19 cellular contexts compared by ENCODE assay signal in the genomic region with DNA sequence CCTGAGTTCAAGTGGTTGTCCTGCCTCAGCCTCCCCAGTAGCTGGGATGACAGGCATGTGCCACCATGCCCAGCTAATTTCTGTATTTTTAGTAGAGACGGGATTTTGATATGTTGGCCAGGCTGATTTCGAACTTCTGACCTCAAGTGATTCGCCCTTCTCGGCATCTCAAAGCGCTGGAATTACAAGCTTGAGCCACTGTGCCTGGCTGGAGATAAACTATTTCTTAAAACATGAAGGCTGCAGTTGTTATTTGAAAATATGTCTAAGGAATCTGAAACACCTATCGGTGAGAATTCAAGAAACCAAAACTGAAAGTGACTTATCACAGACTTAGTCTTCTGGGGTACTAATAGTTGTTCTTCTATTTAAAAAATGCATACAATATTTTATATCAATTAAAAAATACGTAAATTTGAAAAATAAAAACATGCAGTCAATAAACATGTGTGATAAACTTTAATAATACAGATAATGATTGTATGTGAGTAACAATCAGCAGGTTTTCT.
DNase-seq lines count a peak whose midpoint lies in the region; ATAC-seq and TF ChIP-seq lines count a peak whose summit lies in the region.
"Had no signal": no experiment of that assay in that cellular context is flagged by ENCODE, and none has a peak within 500 bp of the region (broad histone marks: within the 10 kb centered on the region; RNA-seq: fewer than 3 reads in every experiment).

No MANE protein-coding gene starts in this region.

- no peaks in the 10 kb centered on the region for H3K9me3 Mint-ChIP-seq in T-helper 1 cell treated with Interleukin-12 subunit alpha and Interleukin-12 subunit beta and Interleukin-4 antibody, amounts not matched to agents 30 μg/mL and 1 μg/mL, for 36 hours
- no peaks in the 10 kb centered on the region for H3K9me3 Mint-ChIP-seq in activated T-helper 17 cell treated with anti-CD3 and anti-CD28 coated beads, Interleukin-2, amount 50 U/mL, for 72 hours
- H3K9me3 Mint-ChIP-seq in naive thymus-derived CD8-positive, alpha-beta T cell = peaks cover 0 to 7% (median 0%) of the 10 kb centered on the region in 9 donors
- H3K9me3 Mint-ChIP-seq: H9 had no signal

- POLR2A ChIA-PET in naive thymus-derived CD8-positive, alpha-beta T cell (lab: Charles Lee) = interaction anchor here (1.2 to 2.2 kb wide), 3 partner anchors 354 to 374 kb away, joined by 5 to 12 read pairs (median 9); no protein-coding TSS in a partner anchor

- peak overlapping the region; percentile 69 for H3K4me3 Mint-ChIP-seq in T-helper 1 cell treated with Interleukin-12 subunit alpha and Interleukin-12 subunit beta and Interleukin-4 antibody, amounts not matched to agents 30 μg/mL and 1 μg/mL, for 36 hours
- H3K4me3 Mint-ChIP-seq in activated T-helper 17 cell treated with anti-CD3 and anti-CD28 coated beads, Interleukin-2, amount 50 U/mL, for 72 hours = peak overlapping the region; percentile 66
- H3K4me3 Mint-ChIP-seq in naive thymus-derived CD8-positive, alpha-beta T cell = peak overlapping the region; percentile 77 to 89 (median 82)
- H3K4me3 Mint-ChIP-seq: H9 had no signal

- H3K27me3 Mint-ChIP-seq in T-helper 1 cell treated with Interleukin-12 subunit alpha and Interleukin-12 subunit beta and Interleukin-4 antibody, amounts not matched to agents 30 μg/mL and 1 μg/mL, for 36 hours (ENCODE audit: low read depth) = peaks cover 7% of the 10 kb centered on the region
- H3K27me3 Mint-ChIP-seq in activated T-helper 17 cell treated with anti-CD3 and anti-CD28 coated beads, Interleukin-2, amount 50 U/mL, for 72 hours = no peaks in the 10 kb centered on the region
- peaks cover 0 to 3% (median 0%) of the 10 kb centered on the region in 5 donors for H3K27me3 Mint-ChIP-seq in naive thymus-derived CD8-positive, alpha-beta T cell

- peaks cover 24% of the 10 kb centered on the region for H3K4me1 Mint-ChIP-seq in T-helper 1 cell treated with Interleukin-12 subunit alpha and Interleukin-12 subunit beta and Interleukin-4 antibody, amounts not matched to agents 30 μg/mL and 1 μg/mL, for 36 hours (ENCODE audit: low read depth)
- H3K4me1 Mint-ChIP-seq in activated T-helper 17 cell treated with anti-CD3 and anti-CD28 coated beads, Interleukin-2, amount 50 U/mL, for 72 hours = peaks cover 21% of the 10 kb centered on the region
- H3K4me1 Mint-ChIP-seq in naive thymus-derived CD8-positive, alpha-beta T cell = peaks cover 19 to 42% (median 38%) of the 10 kb centered on the region in 4 donors

- TF ChIP-seq CTCF in GM20000 (IDR thresholded peaks at IDR 0.05; ENCODE audit: extremely low read depth, missing control alignments) = no peak

- DNase-seq in T-helper 1 cell (no peak), GM20000 (ENCODE audit: low spot score) (peak; percentile 23), middle frontal gyrus (ENCODE audit: extremely low spot score, low spot score) (no peak), GDM1 (lab: John Stamatoyannopoulos, UW) (no peak)
- DNase-seq in naive thymus-derived CD8-positive, alpha-beta T cell = no peak
- DNase-seq: aorta, C1 segment of cervical spinal cord, colonic mucosa, DMS79 treated with DMSO at 0.1 percent for 48 hours, erythroblast, H9, NCI-H2081, NCI-H69, SK-N-SH had no signal

- H3K27ac Mint-ChIP-seq in T-helper 1 cell treated with Interleukin-12 subunit alpha and Interleukin-12 subunit beta and Interleukin-4 antibody, amounts not matched to agents 30 μg/mL and 1 μg/mL, for 36 hours = no peak overlapping the region
- no peak overlapping the region for H3K27ac Mint-ChIP-seq in activated T-helper 17 cell treated with anti-CD3 and anti-CD28 coated beads, Interleukin-2, amount 50 U/mL, for 72 hours
- H3K27ac Mint-ChIP-seq in naive thymus-derived CD8-positive, alpha-beta T cell = peak overlapping the region; percentile 28 to 93 (median 85)
- H3K27ac Mint-ChIP-seq: H9 had no signal

- no peak for ATAC-seq in activated T-helper 17 cell treated with anti-CD3 and anti-CD28 coated beads, Interleukin-2, amount 50 U/mL, for 72 hours (replicated peaks)
- ATAC-seq in naive thymus-derived CD8-positive, alpha-beta T cell = peak; percentile 41 to 43
- no peak for ATAC-seq in GM21515 (IDR thresholded peaks at IDR 0.05; ENCODE audit: unreplicated experiment)
- ATAC-seq: HepG2, Panc1 had no signal

- H3K36me3 Mint-ChIP-seq in T-helper 1 cell treated with Interleukin-12 subunit alpha and Interleukin-12 subunit beta and Interleukin-4 antibody, amounts not matched to agents 30 μg/mL and 1 μg/mL, for 36 hours (ENCODE audit: low read depth) = no peaks in the 10 kb centered on the region
- no peaks in the 10 kb centered on the region for H3K36me3 Mint-ChIP-seq in activated T-helper 17 cell treated with anti-CD3 and anti-CD28 coated beads, Interleukin-2, amount 50 U/mL, for 72 hours (ENCODE audit: low read depth)
- H3K36me3 Mint-ChIP-seq in naive thymus-derived CD8-positive, alpha-beta T cell = no peaks in the 10 kb centered on the region

Comparison
In these comparisons a context has a peak if more than half of its experiments do, and no peak if none do; other contexts are left out.
1. H3K27ac Mint-ChIP-seq: peak in naive thymus-derived CD8-positive, alpha-beta T cell (10 of 10); none in T-helper 1 cell treated with Interleukin-12 subunit alpha and Interleukin-12 subunit beta and Interleukin-4 antibody, amounts not matched to agents 30 μg/mL and 1 μg/mL, for 36 hours (single experiment) and activated T-helper 17 cell treated with anti-CD3 and anti-CD28 coated beads, Interleukin-2, amount 50 U/mL, for 72 hours (single experiment).
2. ATAC-seq: peak in naive thymus-derived CD8-positive, alpha-beta T cell (2 of 2); none in activated T-helper 17 cell treated with anti-CD3 and anti-CD28 coated beads, Interleukin-2, amount 50 U/mL, for 72 hours (single experiment) and GM21515 (single experiment).
3. Peak in every context shown above with its lines, with median percentiles within 50 percentile points of each other: H3K4me3 Mint-ChIP-seq.